In genomic region chr1:10108948-10109347, GRCh38 we compare ENCODE assay signal across 15 cellular contexts.
DNase-seq lines count a peak whose midpoint lies in the region; ATAC-seq and TF ChIP-seq lines count a peak whose summit lies in the region.
"Had no signal": no experiment of that assay in that cellular context is flagged by ENCODE, and none has a peak within 500 bp of the region (broad histone marks: within the 10 kb centered on the region; RNA-seq: fewer than 3 reads in every experiment).

No MANE protein-coding gene starts in this region.

- H3K36me3 Mint-ChIP-seq in naive thymus-derived CD4-positive, alpha-beta T cell, result peaks cover 16 to 66% (median 46%) of the 10 kb centered on the region in 5 donors

- H3K9me3 ChIP-seq in HUES48 (ENCODE audit: control insufficient read depth, insufficient read depth, low read length), result no peaks in the 10 kb centered on the region
- no peaks in the 10 kb centered on the region for H3K9me3 ChIP-seq in smooth muscle cell (replicated peaks; ENCODE audit: low read depth)
- no peaks in the 10 kb centered on the region for H3K9me3 ChIP-seq in naive thymus-derived CD4-positive, alpha-beta T cell (ENCODE audit: control insufficient read depth in 2 of 3, low read length in 3 of 3)
- H3K9me3 ChIP-seq: tibial nerve had no signal

- peaks cover 0 to 1% (median 0%) of the 10 kb centered on the region in 11 donors for H3K9me3 Mint-ChIP-seq in naive thymus-derived CD4-positive, alpha-beta T cell
- H3K9me3 Mint-ChIP-seq: immature natural killer cell; T-helper 1 cell treated with Interleukin-12 subunit alpha and Interleukin-12 subunit beta and Interleukin-4 antibody, amounts not matched to agents 30 μg/mL and 1 μg/mL, for 36 hours had no signal

- H4K20me1 ChIP-seq in smooth muscle cell (ENCODE audit: low read depth), result no peaks in the 10 kb centered on the region

- no peak overlapping the region for H3K4me2 ChIP-seq in smooth muscle cell

- no peaks in the 10 kb centered on the region for H3K79me2 ChIP-seq in smooth muscle cell (ENCODE audit: low read depth)

- DNase-seq in coronary artery (ENCODE audit: low spot score) (no peak), medulla oblongata (ENCODE audit: extremely low spot score) (peak; percentile 31), smooth muscle cell (lab: John Stamatoyannopoulos, UW; ENCODE audit: unreplicated experiment) (no peak), NOMO-1 treated with DMSO at 0.1 percent for 48 hours (lab: John Stamatoyannopoulos, UW; ENCODE audit: unreplicated experiment) (no peak)
- DNase-seq in naive thymus-derived CD4-positive, alpha-beta T cell, result no peak
- no peak for DNase-seq in activated effector memory CD4-positive, alpha-beta T cell treated with Interleukin-2 at 50 U/mL for 16 hours
- DNase-seq: activated CD4-positive, CD25-positive, alpha-beta regulatory T cell treated with anti-CD3 and anti-CD28 coated beads, Interleukin-2, amount 50 U/mL, for 72 hours; immature natural killer cell; NCI-H1048 had no signal

- H3K27ac ChIP-seq in HUES48 (ENCODE audit: low read depth, low read length), result peak overlapping the region; percentile 81
- peak overlapping the region; percentile 75 to 93 for H3K27ac ChIP-seq in coronary artery
- peak overlapping the region; percentile 94 for H3K27ac ChIP-seq in smooth muscle cell (ENCODE audit: low read depth)
- H3K27ac ChIP-seq in naive thymus-derived CD4-positive, alpha-beta T cell (ENCODE audit: low read depth, low read length), result no peak overlapping the region
- H3K27ac ChIP-seq: tibial nerve had no signal

- POLR2A ChIA-PET in naive thymus-derived CD4-positive, alpha-beta T cell (lab: Charles Lee), result no interaction called here

- H3K4me3 Mint-ChIP-seq in naive thymus-derived CD4-positive, alpha-beta T cell, result no peak overlapping the region
- H3K4me3 Mint-ChIP-seq: immature natural killer cell; T-helper 1 cell treated with Interleukin-12 subunit alpha and Interleukin-12 subunit beta and Interleukin-4 antibody, amounts not matched to agents 30 μg/mL and 1 μg/mL, for 36 hours had no signal

- intact Hi-C loops in naive thymus-derived CD4-positive, alpha-beta T cell (cut with micrococcal nuclease), result no loop called here

- H3K4me1 Mint-ChIP-seq in naive thymus-derived CD4-positive, alpha-beta T cell, result peaks cover 0 to 6% (median 0%) of the 10 kb centered on the region in 7 donors

- H3K27me3 ChIP-seq in HUES48 (ENCODE audit: control insufficient read depth, insufficient read depth, low read length), result no peaks in the 10 kb centered on the region
- H3K27me3 ChIP-seq in smooth muscle cell (ENCODE audit: low read depth), result no peaks in the 10 kb centered on the region
- no peaks in the 10 kb centered on the region for H3K27me3 ChIP-seq in naive thymus-derived CD4-positive, alpha-beta T cell (ENCODE audit: control insufficient read depth in 2 of 2, insufficient read depth in 2 of 2, low read length in 2 of 2)
- H3K27me3 ChIP-seq: tibial nerve had no signal

- H3K4me1 ChIP-seq in HUES48 (ENCODE audit: control insufficient read depth, insufficient read depth, low read length) (no peaks in the 10 kb centered on the region), smooth muscle cell (ENCODE audit: low read depth) (no peaks in the 10 kb centered on the region)
- no peaks in the 10 kb centered on the region for H3K4me1 ChIP-seq in naive thymus-derived CD4-positive, alpha-beta T cell (ENCODE audit: control insufficient read depth in 2 of 2, insufficient read depth in 2 of 2, low read length in 2 of 2)

- peaks cover 9% of the 10 kb centered on the region for H3F3A ChIP-seq in smooth muscle cell (ENCODE audit: low read depth)

- H3K27me3 Mint-ChIP-seq in naive thymus-derived CD4-positive, alpha-beta T cell, result no peaks in the 10 kb centered on the region

- H3K36me3 ChIP-seq in HUES48 (ENCODE audit: control insufficient read depth, insufficient read depth, low read length), result peaks cover 57% of the 10 kb centered on the region
- H3K36me3 ChIP-seq in smooth muscle cell (ENCODE audit: low read depth), result no peaks in the 10 kb centered on the region
- peaks cover 10 to 70% (median 28%) of the 10 kb centered on the region in 3 experiments for H3K36me3 ChIP-seq in naive thymus-derived CD4-positive, alpha-beta T cell (ENCODE audit: control insufficient read depth in 2 of 3, insufficient read depth in 3 of 3, low read length in 3 of 3)

- H2AFZ ChIP-seq in smooth muscle cell (ENCODE audit: low read depth), result no peak overlapping the region

- CTCF ChIA-PET in naive thymus-derived CD4-positive, alpha-beta T cell (lab: Charles Lee), result interaction anchor here (0.6 kb wide), 1 partner anchor 47 kb away, joined by 3 read pairs; no protein-coding TSS in a partner anchor

- WGBS in smooth muscle cell (ENCODE audit: low lambda C conversion rate), result 92% methylated on average over 7 of the region's 7 CpGs

- no peak overlapping the region for H3K27ac Mint-ChIP-seq in naive thymus-derived CD4-positive, alpha-beta T cell
- H3K27ac Mint-ChIP-seq: T-helper 1 cell treated with Interleukin-12 subunit alpha and Interleukin-12 subunit beta and Interleukin-4 antibody, amounts not matched to agents 30 μg/mL and 1 μg/mL, for 36 hours had no signal

- H3K4me3 ChIP-seq in HUES48 (ENCODE audit: low read depth, low read length) (no peak overlapping the region), coronary artery (peak overlapping the region; percentile 53), smooth muscle cell (no peak overlapping the region)
- no peak overlapping the region for H3K4me3 ChIP-seq in naive thymus-derived CD4-positive, alpha-beta T cell (ENCODE audit: low read length)
- H3K4me3 ChIP-seq: skin epidermis, tibial nerve had no signal

- no peak for ATAC-seq in GM21367 (IDR thresholded peaks at IDR 0.05; ENCODE audit: unreplicated experiment)
- ATAC-seq in naive thymus-derived CD4-positive, alpha-beta T cell, result no peak
- ATAC-seq: HepG2 had no signal

- TF ChIP-seq CTCF in coronary artery (IDR thresholded peaks at IDR 0.05), result no peak
- no peak for TF ChIP-seq CTCF in smooth muscle cell (IDR thresholded peaks at IDR 0.05; ENCODE audit: borderline replicate concordance, insufficient read depth, poor library complexity, severe bottlenecking)

- no peak overlapping the region for H3K9ac ChIP-seq in HUES48 (ENCODE audit: low read depth, low read length)
- peak overlapping the region; percentile 40 for H3K9ac ChIP-seq in smooth muscle cell (ENCODE audit: low read depth)
